Comparison of ENCODE assay signal across 8 cellular contexts in the genomic region with DNA sequence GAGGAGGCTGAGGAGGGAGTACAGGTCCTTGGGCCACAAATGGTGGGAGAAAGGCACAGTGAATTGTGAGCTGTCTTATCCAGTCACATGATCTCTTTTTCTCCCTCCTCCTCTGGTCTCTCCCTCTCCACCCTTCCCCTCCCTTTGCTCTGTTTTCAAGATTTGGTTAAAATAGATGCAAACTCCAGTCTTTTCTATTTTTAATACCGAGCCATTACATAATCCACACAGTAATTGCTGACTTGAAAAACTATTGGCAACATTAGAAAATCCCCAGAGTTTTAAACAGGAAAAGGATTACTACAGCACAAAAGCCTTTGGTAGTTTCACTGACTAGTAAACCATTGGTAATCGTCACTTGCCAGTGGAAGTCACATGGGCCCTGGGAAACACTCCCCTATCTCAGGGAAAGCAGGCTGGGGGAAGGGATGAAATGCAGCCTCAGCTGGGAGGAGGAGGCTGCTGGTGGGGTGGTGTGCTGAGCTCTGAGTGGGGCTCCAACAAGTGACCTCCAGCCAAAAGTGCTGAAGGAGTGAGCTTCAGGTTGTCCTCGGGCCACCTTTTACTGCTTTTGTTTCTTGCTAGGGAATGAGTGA. TPM values are rescaled to one million over a fixed set of nuclear protein-coding genes. Genes with fewer than 3 reads are reported as not detected.
DNase-seq lines count a peak whose midpoint lies in the region; ATAC-seq, FAIRE-seq and TF ChIP-seq lines count a peak whose summit lies in the region.

No MANE protein-coding gene starts in this region.

- H3K9ac ChIP-seq in astrocyte (ENCODE audit: low read length) = no peak overlapping the region
- peak overlapping the region; percentile 40 for H3K9ac ChIP-seq in iPS-15b (ENCODE audit: low read depth, low read length)
- H3K9ac ChIP-seq in skeletal muscle tissue (ENCODE audit: low read depth in 1 of 3, low read length in 3 of 3) = peak overlapping the region; percentile 20 to 66 (median 65)

- no peaks in the 10 kb centered on the region for H4K20me1 ChIP-seq in astrocyte (ENCODE audit: insufficient read depth, low read length)

- ATAC-seq in GM18519 (IDR thresholded peaks at IDR 0.05; ENCODE audit: low FRiP score, unreplicated experiment) (no peak), HG03460 (IDR thresholded peaks at IDR 0.05; ENCODE audit: unreplicated experiment) (no peak), GM21360 (IDR thresholded peaks at IDR 0.05; ENCODE audit: unreplicated experiment) (no peak)

- DNase-seq in HAP-1 (ENCODE audit: low spot score in 2 of 2) = peak; percentile 72 to 78
- DNase-seq in astrocyte (ENCODE audit: low read depth) = peak; percentile 27
- DNase-seq in DMS153 treated with DMSO at 0.1 percent for 48 hours (lab: John Stamatoyannopoulos, UW; ENCODE audit: unreplicated experiment) = no peak

- no peak overlapping the region for H3K27ac ChIP-seq in astrocyte (ENCODE audit: low read depth, low read length)
- peak overlapping the region; percentile 86 for H3K27ac ChIP-seq in skeletal muscle tissue (ENCODE audit: low read depth, low read length)

- no peaks in the 10 kb centered on the region for H3K9me3 ChIP-seq in HAP-1
- H3K9me3 ChIP-seq in astrocyte (ENCODE audit: insufficient read depth, low read depth, low read length) = no peaks in the 10 kb centered on the region
- H3K9me3 ChIP-seq in iPS-15b (ENCODE audit: control insufficient read depth, insufficient read depth, low read length) = no peaks in the 10 kb centered on the region
- H3K9me3 ChIP-seq in skeletal muscle tissue (ENCODE audit: control insufficient read depth in 3 of 3, low read length in 3 of 3) = no peaks in the 10 kb centered on the region

- H3K79me2 ChIP-seq in astrocyte (ENCODE audit: insufficient read depth, low read length) = no peaks in the 10 kb centered on the region

- in situ Hi-C loops in HAP-1 (cut with MboI; ENCODE audit: low sequenced_read_pairs) = no loop called here

- H3K27me3 ChIP-seq in HAP-1 (ENCODE audit: low read depth) = no peaks in the 10 kb centered on the region
- no peaks in the 10 kb centered on the region for H3K27me3 ChIP-seq in astrocyte (ENCODE audit: insufficient read depth, low read length)
- H3K27me3 ChIP-seq in iPS-15b (ENCODE audit: control insufficient read depth, insufficient read depth, low read length) = no peaks in the 10 kb centered on the region
- H3K27me3 ChIP-seq in skeletal muscle tissue (ENCODE audit: control insufficient read depth in 3 of 3, insufficient read depth in 3 of 3, low read length in 3 of 3) = no peaks in the 10 kb centered on the region

- no peak for TF ChIP-seq CTCF in astrocyte (IDR thresholded peaks at IDR 0.05; ENCODE audit: insufficient read depth, low read depth, low read length)

- no peak overlapping the region for H3K27ac Mint-ChIP-seq in astrocyte (ENCODE audit: unreplicated experiment)

- H3K4me3 Mint-ChIP-seq in astrocyte (ENCODE audit: unreplicated experiment) = no peak overlapping the region

- H3K27me3 Mint-ChIP-seq in astrocyte (ENCODE audit: low read depth, unreplicated experiment) = no peaks in the 10 kb centered on the region

- no peak for FAIRE-seq in astrocyte (lab: Jason Lieb, UNC)

- peaks cover 11% of the 10 kb centered on the region for H3K4me1 Mint-ChIP-seq in astrocyte (ENCODE audit: low read depth, unreplicated experiment)

- H3K4me1 ChIP-seq in HAP-1 = peaks cover 20% of the 10 kb centered on the region
- peaks cover 2% of the 10 kb centered on the region for H3K4me1 ChIP-seq in astrocyte (ENCODE audit: insufficient read depth, low read length)
- peaks cover 5% of the 10 kb centered on the region for H3K4me1 ChIP-seq in iPS-15b (ENCODE audit: control insufficient read depth, insufficient read depth, low read length)
- peaks cover 17 to 21% (median 21%) of the 10 kb centered on the region in 3 donors for H3K4me1 ChIP-seq in skeletal muscle tissue (ENCODE audit: control insufficient read depth in 3 of 3, insufficient read depth in 3 of 3, low read length in 3 of 3)

- H3K9me3 Mint-ChIP-seq in astrocyte (ENCODE audit: unreplicated experiment) = peaks cover 2% of the 10 kb centered on the region

- peaks cover 10% of the 10 kb centered on the region for H3K36me3 Mint-ChIP-seq in astrocyte (ENCODE audit: low read depth, unreplicated experiment)

- no peaks in the 10 kb centered on the region for H3K36me3 ChIP-seq in HAP-1 (replicated peaks)
- H3K36me3 ChIP-seq in astrocyte (ENCODE audit: insufficient read depth, low read length) = no peaks in the 10 kb centered on the region
- H3K36me3 ChIP-seq in iPS-15b (ENCODE audit: control insufficient read depth, insufficient read depth, low read length) = no peaks in the 10 kb centered on the region
- H3K36me3 ChIP-seq in skeletal muscle tissue (ENCODE audit: control insufficient read depth in 3 of 3, insufficient read depth in 3 of 3, low read length in 3 of 3) = peaks cover 0 to 6% (median 3%) of the 10 kb centered on the region in 3 donors

- H3K4me2 ChIP-seq in astrocyte (ENCODE audit: low read length) = no peak overlapping the region

- no peak overlapping the region for H3K4me3 ChIP-seq in HAP-1
- no peak overlapping the region for H3K4me3 ChIP-seq in astrocyte (ENCODE audit: insufficient read depth, low read depth, low read length)
- no peak overlapping the region for H3K4me3 ChIP-seq in iPS-15b (ENCODE audit: low read depth, low read length)
- peak overlapping the region; percentile 14 to 27 (median 20) for H3K4me3 ChIP-seq in skeletal muscle tissue (ENCODE audit: low read length in 3 of 3)

- no peak overlapping the region for H2AFZ ChIP-seq in astrocyte (ENCODE audit: low read depth, low read length)

RNA-seq across cellular contexts. Expression of a gene that starts 57.4 kb away (rescaled TPM):
- total RNA-seq in astrocyte (194 and 205 TPM in 2 replicates), skeletal muscle tissue (45.4 TPM)

Comparison
In these comparisons a context has a peak if more than half of its experiments do, and no peak if none do; other contexts are left out.
1. H3K4me3 ChIP-seq: peak in skeletal muscle tissue (3 of 3); none in HAP-1 (single experiment), astrocyte (single experiment) and iPS-15b (single experiment).